In the genomic region with DNA sequence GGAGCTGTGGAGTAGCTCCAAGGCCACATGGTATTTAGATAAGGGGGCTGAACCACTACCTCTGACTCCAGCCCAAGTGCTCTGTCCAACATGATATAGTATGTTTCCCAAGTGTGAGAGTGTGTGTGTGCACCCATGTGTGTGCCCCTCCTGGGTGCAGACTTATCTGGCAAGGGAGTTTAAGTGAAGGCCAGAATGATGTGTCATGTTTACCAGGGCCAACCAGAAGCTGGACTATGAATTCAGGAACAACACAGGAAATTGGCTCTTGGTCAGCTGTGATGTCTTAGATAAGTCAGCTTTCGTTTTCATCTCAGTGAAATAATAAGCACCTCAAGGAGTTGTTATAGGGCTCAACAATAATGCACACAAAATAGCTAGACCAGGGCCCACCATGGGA, we compare ENCODE assay signal across 9 cellular contexts.
DNase-seq lines count a peak whose midpoint lies in the region; ATAC-seq, FAIRE-seq and TF ChIP-seq lines count a peak whose summit lies in the region.
"Had no signal": no experiment of that assay in that cellular context is flagged by ENCODE, and none has a peak within 500 bp of the region (broad histone marks: within the 10 kb centered on the region; RNA-seq: fewer than 3 reads in every experiment).

No MANE protein-coding gene starts in this region.

- H3K27ac Mint-ChIP-seq in activated T-helper 17 cell treated with anti-CD3 and anti-CD28 coated beads, Interleukin-2, amount 50 U/mL, for 72 hours = no peak overlapping the region
- H3K27ac Mint-ChIP-seq in T-helper 17 cell = no peak overlapping the region
- H3K27ac Mint-ChIP-seq: B cell had no signal

- no peak for TF ChIP-seq CTCF in A549 (IDR thresholded peaks at IDR 0.05)
- TF ChIP-seq CTCF in ascending aorta (IDR thresholded peaks at IDR 0.05) = no peak

- H3K27me3 ChIP-seq in ascending aorta = no peaks in the 10 kb centered on the region

- DNase-seq in A549 (ENCODE audit: low read depth in 1 of 2, low spot score in 1 of 2) (peak; percentile 40 to 64), ascending aorta (ENCODE audit: low spot score in 2 of 2) (peak in 1 of 2 donors; percentile 77), kidney tubule cell (ENCODE audit: low spot score) (peak; percentile 97), Ammon's horn (ENCODE audit: low spot score) (no peak), germinal center (ENCODE audit: low spot score) (no peak), T-helper 17 cell (no peak)

- no peak for FAIRE-seq in A549 (lab: Jason Lieb, UNC)

- CTCF ChIA-PET in A549 (lab: Yijun Ruan, JAX) = interaction anchor here (1.1 to 1.5 kb wide), 6 partner anchors 10 to 96 kb away, joined by 3 to 6 read pairs (median 4); no protein-coding TSS in a partner anchor

- H3K4me2 ChIP-seq in A549 = peak overlapping the region; percentile 62

- no peaks in the 10 kb centered on the region for H3K4me1 Mint-ChIP-seq in activated T-helper 17 cell treated with anti-CD3 and anti-CD28 coated beads, Interleukin-2, amount 50 U/mL, for 72 hours
- no peaks in the 10 kb centered on the region for H3K4me1 Mint-ChIP-seq in T-helper 17 cell
- H3K4me1 Mint-ChIP-seq: B cell had no signal

- H3K27ac ChIP-seq in A549 (peak overlapping the region; percentile 22 to 58; a peak in 5 of 6 replicates), ascending aorta (peak overlapping the region; percentile 63 to 78)

- TF ChIP-seq EP300 in A549 (IDR thresholded peaks at IDR 0.05) = no peak

- TF ChIP-seq RAD21 in A549 (conservative IDR thresholded peaks at IDR 0.05 in 1 of 2, IDR thresholded peaks at IDR 0.05 in 1 of 2) = no peak

- no peaks in the 10 kb centered on the region for H3K9me3 Mint-ChIP-seq in activated T-helper 17 cell treated with anti-CD3 and anti-CD28 coated beads, Interleukin-2, amount 50 U/mL, for 72 hours

- no peak overlapping the region for H3K4me3 ChIP-seq in A549
- no peak overlapping the region for H3K4me3 ChIP-seq in ascending aorta

- intact Hi-C loops in ascending aorta (cut with DNase I) = loop anchor here (2.0 kb wide), 1 partner anchor 26 kb away; no protein-coding TSS in a partner anchor

- ATAC-seq in A549 (peak in 1 of 2 experiments; percentile 77; a peak in 3 of 6 replicates), HG02678 (IDR thresholded peaks at IDR 0.05; ENCODE audit: unreplicated experiment) (peak; percentile 72), T-helper 17 cell (no peak)
- ATAC-seq in activated T-helper 17 cell treated with anti-CD3 and anti-CD28 coated beads, Interleukin-2, amount 50 U/mL, for 72 hours (replicated peaks) = no peak

- peaks cover 0 to 7% of the 10 kb centered on the region in 2 donors for H3K36me3 ChIP-seq in ascending aorta

- peaks cover 20% of the 10 kb centered on the region for H3K4me1 ChIP-seq in A549
- peaks cover 5 to 35% of the 10 kb centered on the region in 2 donors for H3K4me1 ChIP-seq in ascending aorta

- no peaks in the 10 kb centered on the region for H3K27me3 Mint-ChIP-seq in activated T-helper 17 cell treated with anti-CD3 and anti-CD28 coated beads, Interleukin-2, amount 50 U/mL, for 72 hours
- no peaks in the 10 kb centered on the region for H3K27me3 Mint-ChIP-seq in T-helper 17 cell
- H3K27me3 Mint-ChIP-seq: B cell had no signal

- TF ChIP-seq POLR2A in A549 (IDR thresholded peaks at IDR 0.05; ENCODE audit: low read length) = no peak

- POLR2A ChIA-PET in A549 (lab: Yijun Ruan, JAX) = interaction anchor here (1.3 kb wide), 1 partner anchor 68 kb away, joined by 4 read pairs; no protein-coding TSS in a partner anchor

- WGBS in A549 (ENCODE audit: missing lambda C conversion rate) = 31% methylated on average over 1 of the region's 1 CpG

- H3K36me3 Mint-ChIP-seq in activated T-helper 17 cell treated with anti-CD3 and anti-CD28 coated beads, Interleukin-2, amount 50 U/mL, for 72 hours (ENCODE audit: low read depth) = no peaks in the 10 kb centered on the region
- H3K36me3 Mint-ChIP-seq in T-helper 17 cell (ENCODE audit: low read depth) = peaks cover 2% of the 10 kb centered on the region

- H3K4me3 Mint-ChIP-seq in activated T-helper 17 cell treated with anti-CD3 and anti-CD28 coated beads, Interleukin-2, amount 50 U/mL, for 72 hours = no peak overlapping the region
- no peak overlapping the region for H3K4me3 Mint-ChIP-seq in T-helper 17 cell
- H3K4me3 Mint-ChIP-seq: B cell had no signal

- H3K9me3 ChIP-seq in A549 (no peaks in the 10 kb centered on the region), ascending aorta (no peaks in the 10 kb centered on the region), T-helper 17 cell (ENCODE audit: control insufficient read depth, low read length, poor library complexity, severe bottlenecking) (no peaks in the 10 kb centered on the region)

TF ChIP-seq in A549, 52 proteins besides CTCF, POLR2A, EP300 and RAD21:
- TF ChIP-seq FOSL2 (IDR thresholded peaks at IDR 0.05) (no peak), FOSL2 (CRISPR knock-in tag; IDR thresholded peaks at IDR 0.05) (peak; percentile 24), JUNB (IDR thresholded peaks at IDR 0.05) (peak; percentile 32; the same call in 1 of the 2 replicates)
- TF ChIP-seq, protein P1, sequence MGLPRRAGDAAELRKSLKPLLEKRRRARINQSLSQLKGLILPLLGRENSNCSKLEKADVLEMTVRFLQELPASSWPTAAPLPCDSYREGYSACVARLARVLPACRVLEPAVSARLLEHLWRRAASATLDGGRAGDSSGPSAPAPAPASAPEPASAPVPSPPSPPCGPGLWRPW (IDR thresholded peaks at IDR 0.05) = no peak

Comparison
In these comparisons a context has a peak if more than half of its experiments do, and no peak if none do; other contexts are left out.
1. DNase-seq: peak in A549 (2 of 2) and kidney tubule cell (single experiment); none in Ammon's horn (single experiment), germinal center (single experiment) and T-helper 17 cell (0 of 3).